In the genomic region with DNA sequence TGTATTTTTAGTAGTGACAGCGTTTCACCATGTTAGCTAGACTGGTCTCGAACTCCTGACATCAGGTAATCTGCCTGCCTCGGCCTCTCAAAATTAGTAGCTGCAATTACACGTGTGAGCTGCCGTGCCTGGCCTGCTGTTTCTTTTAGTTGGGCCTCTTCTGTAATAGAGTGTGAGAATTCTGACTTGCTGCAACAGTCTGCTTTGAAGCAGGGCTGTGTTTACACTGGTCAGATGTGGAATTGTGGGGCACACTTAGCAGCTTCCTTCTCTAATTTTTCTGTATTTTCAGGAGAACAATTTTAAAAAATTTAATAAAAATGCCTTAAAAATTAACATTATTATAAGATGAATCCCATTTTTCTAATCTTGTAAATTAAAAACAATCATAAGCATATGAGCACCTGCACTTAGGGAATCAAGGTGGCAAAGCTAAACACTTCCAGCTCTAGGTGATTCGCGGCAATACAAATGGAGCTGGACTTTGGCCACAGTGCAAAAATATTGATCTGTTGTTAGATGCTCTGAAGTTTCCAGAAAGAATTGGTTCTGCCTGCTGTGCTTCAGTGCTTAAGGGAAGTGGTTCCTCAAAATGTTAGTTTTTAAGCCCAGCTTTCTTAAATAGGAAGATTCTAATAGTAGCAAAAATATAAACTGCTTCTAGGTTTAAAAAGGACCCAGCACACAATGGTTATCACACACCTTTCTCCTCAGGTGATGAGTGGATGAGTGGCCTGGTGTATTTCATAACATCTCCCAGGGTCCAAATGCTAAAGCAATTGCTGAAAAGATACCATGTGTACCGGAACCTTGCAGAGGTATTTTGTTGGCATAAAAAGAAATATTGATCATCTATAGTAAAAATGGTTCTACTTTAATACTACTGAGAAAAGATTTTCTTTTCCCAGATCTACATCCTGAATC, we compare ENCODE assay signal across 1 cellular context.
TF ChIP-seq lines count a peak whose summit lies in the region.

No MANE protein-coding gene starts in this region.

TF ChIP-seq in HepG2, 621 proteins besides CTCF, POLR2A, EP300 and RAD21 (continued from another document and continues in another):
- TF ChIP-seq HNRNPUL1 (IDR thresholded peaks at IDR 0.05; ENCODE audit: low read depth, low read length): no peak
- TF ChIP-seq, protein P1, sequence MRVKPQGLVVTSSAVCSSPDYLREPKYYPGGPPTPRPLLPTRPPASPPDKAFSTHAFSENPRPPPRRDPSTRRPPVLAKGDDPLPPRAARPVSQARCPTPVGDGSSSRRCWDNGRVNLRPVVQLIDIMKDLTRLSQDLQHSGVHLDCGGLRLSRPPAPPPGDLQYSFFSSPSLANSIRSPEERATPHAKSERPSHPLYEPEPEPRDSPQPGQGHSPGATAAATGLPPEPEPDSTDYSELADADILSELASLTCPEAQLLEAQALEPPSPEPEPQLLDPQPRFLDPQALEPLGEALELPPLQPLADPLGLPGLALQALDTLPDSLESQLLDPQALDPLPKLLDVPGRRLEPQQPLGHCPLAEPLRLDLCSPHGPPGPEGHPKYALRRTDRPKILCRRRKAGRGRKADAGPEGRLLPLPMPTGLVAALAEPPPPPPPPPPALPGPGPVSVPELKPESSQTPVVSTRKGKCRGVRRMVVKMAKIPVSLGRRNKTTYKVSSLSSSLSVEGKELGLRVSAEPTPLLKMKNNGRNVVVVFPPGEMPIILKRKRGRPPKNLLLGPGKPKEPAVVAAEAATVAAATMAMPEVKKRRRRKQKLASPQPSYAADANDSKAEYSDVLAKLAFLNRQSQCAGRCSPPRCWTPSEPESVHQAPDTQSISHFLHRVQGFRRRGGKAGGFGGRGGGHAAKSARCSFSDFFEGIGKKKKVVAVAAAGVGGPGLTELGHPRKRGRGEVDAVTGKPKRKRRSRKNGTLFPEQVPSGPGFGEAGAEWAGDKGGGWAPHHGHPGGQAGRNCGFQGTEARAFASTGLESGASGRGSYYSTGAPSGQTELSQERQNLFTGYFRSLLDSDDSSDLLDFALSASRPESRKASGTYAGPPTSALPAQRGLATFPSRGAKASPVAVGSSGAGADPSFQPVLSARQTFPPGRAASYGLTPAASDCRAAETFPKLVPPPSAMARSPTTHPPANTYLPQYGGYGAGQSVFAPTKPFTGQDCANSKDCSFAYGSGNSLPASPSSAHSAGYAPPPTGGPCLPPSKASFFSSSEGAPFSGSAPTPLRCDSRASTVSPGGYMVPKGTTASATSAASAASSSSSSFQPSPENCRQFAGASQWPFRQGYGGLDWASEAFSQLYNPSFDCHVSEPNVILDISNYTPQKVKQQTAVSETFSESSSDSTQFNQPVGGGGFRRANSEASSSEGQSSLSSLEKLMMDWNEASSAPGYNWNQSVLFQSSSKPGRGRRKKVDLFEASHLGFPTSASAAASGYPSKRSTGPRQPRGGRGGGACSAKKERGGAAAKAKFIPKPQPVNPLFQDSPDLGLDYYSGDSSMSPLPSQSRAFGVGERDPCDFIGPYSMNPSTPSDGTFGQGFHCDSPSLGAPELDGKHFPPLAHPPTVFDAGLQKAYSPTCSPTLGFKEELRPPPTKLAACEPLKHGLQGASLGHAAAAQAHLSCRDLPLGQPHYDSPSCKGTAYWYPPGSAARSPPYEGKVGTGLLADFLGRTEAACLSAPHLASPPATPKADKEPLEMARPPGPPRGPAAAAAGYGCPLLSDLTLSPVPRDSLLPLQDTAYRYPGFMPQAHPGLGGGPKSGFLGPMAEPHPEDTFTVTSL (CRISPR knock-in tag; IDR thresholded peaks at IDR 0.05; ENCODE audit: borderline replicate concordance): peak; percentile 34; the same call in 1 of the 2 replicates
- TF ChIP-seq HMGA1 (CRISPR knock-in tag; conservative IDR thresholded peaks at IDR 0.05): no peak
- no peak for TF ChIP-seq ZFP37 (CRISPR knock-in tag; IDR thresholded peaks at IDR 0.05; ENCODE audit: borderline replicate concordance)
- no peak for TF ChIP-seq ZEB1 (IDR thresholded peaks at IDR 0.05; ENCODE audit: insufficient replicate concordance, low read depth)
- no peak for TF ChIP-seq POLR2G (IDR thresholded peaks at IDR 0.05; ENCODE audit: low read depth, low read length)
- no peak for TF ChIP-seq ZNF674 (CRISPR knock-in tag; IDR thresholded peaks at IDR 0.05; ENCODE audit: low read depth)
- TF ChIP-seq ZNF331 (CRISPR knock-in tag; IDR thresholded peaks at IDR 0.05): no peak
- no peak for TF ChIP-seq ZNF749 (CRISPR knock-in tag; IDR thresholded peaks at IDR 0.05; ENCODE audit: borderline replicate concordance)
- no peak for TF ChIP-seq FLYWCH1 (CRISPR knock-in tag; IDR thresholded peaks at IDR 0.05)
- no peak for TF ChIP-seq NFATC3 (CRISPR knock-in tag; IDR thresholded peaks at IDR 0.05)
- no peak for TF ChIP-seq HNRNPK (IDR thresholded peaks at IDR 0.05; ENCODE audit: low read depth, low read length, poor library complexity, severe bottlenecking)
- no peak for TF ChIP-seq ZNF33A (CRISPR knock-in tag; IDR thresholded peaks at IDR 0.05; ENCODE audit: borderline replicate concordance)
- TF ChIP-seq ZMYM2 (CRISPR knock-in tag; IDR thresholded peaks at IDR 0.05): 0 out of 2 replicates have a peak, but pooled peaks have one; percentile 43
- TF ChIP-seq ZNF547 (CRISPR knock-in tag; IDR thresholded peaks at IDR 0.05): no peak
- peak; percentile 78 for TF ChIP-seq HNF4A (CRISPR knock-in tag; IDR thresholded peaks at IDR 0.05)
- TF ChIP-seq, protein P2, sequence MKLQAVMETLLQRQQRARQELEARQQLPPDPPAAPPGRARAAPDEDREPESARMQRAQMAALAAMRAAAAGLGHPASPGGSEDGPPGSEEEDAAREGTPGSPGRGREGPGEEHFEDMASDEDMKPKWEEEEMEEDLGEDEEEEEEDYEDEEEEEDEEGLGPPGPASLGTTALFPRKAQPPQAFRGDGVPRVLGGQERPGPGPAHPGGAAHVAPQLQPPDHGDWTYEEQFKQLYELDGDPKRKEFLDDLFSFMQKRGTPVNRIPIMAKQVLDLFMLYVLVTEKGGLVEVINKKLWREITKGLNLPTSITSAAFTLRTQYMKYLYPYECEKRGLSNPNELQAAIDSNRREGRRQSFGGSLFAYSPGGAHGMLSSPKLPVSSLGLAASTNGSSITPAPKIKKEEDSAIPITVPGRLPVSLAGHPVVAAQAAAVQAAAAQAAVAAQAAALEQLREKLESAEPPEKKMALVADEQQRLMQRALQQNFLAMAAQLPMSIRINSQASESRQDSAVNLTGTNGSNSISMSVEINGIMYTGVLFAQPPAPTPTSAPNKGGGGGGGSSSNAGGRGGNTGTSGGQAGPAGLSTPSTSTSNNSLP (IDR thresholded peaks at IDR 0.05; ENCODE audit: low read depth, low read length): no peak
- TF ChIP-seq, protein P3, sequence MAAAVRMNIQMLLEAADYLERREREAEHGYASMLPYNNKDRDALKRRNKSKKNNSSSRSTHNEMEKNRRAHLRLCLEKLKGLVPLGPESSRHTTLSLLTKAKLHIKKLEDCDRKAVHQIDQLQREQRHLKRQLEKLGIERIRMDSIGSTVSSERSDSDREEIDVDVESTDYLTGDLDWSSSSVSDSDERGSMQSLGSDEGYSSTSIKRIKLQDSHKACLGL (CRISPR knock-in tag; IDR thresholded peaks at IDR 0.05): no peak
- no peak for TF ChIP-seq ISX (CRISPR knock-in tag; conservative IDR thresholded peaks at IDR 0.05)
- TF ChIP-seq ZSCAN21 (CRISPR knock-in tag; IDR thresholded peaks at IDR 0.05; ENCODE audit: borderline replicate concordance): no peak
- TF ChIP-seq, protein P4, sequence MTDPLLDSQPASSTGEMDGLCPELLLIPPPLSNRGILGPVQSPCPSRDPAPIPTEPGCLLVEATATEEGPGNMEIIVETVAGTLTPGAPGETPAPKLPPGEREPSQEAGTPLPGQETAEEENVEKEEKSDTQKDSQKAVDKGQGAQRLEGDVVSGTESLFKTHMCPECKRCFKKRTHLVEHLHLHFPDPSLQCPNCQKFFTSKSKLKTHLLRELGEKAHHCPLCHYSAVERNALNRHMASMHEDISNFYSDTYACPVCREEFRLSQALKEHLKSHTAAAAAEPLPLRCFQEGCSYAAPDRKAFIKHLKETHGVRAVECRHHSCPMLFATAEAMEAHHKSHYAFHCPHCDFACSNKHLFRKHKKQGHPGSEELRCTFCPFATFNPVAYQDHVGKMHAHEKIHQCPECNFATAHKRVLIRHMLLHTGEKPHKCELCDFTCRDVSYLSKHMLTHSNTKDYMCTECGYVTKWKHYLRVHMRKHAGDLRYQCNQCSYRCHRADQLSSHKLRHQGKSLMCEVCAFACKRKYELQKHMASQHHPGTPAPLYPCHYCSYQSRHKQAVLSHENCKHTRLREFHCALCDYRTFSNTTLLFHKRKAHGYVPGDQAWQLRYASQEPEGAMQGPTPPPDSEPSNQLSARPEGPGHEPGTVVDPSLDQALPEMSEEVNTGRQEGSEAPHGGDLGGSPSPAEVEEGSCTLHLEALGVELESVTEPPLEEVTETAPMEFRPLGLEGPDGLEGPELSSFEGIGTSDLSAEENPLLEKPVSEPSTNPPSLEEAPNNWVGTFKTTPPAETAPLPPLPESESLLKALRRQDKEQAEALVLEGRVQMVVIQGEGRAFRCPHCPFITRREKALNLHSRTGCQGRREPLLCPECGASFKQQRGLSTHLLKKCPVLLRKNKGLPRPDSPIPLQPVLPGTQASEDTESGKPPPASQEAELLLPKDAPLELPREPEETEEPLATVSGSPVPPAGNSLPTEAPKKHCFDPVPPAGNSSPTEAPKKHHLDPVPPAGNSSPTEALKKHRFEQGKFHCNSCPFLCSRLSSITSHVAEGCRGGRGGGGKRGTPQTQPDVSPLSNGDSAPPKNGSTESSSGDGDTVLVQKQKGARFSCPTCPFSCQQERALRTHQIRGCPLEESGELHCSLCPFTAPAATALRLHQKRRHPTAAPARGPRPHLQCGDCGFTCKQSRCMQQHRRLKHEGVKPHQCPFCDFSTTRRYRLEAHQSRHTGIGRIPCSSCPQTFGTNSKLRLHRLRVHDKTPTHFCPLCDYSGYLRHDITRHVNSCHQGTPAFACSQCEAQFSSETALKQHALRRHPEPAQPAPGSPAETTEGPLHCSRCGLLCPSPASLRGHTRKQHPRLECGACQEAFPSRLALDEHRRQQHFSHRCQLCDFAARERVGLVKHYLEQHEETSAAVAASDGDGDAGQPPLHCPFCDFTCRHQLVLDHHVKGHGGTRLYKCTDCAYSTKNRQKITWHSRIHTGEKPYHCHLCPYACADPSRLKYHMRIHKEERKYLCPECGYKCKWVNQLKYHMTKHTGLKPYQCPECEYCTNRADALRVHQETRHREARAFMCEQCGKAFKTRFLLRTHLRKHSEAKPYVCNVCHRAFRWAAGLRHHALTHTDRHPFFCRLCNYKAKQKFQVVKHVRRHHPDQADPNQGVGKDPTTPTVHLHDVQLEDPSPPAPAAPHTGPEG (CRISPR knock-in tag; IDR thresholded peaks at IDR 0.05): no peak
- TF ChIP-seq ZNF605 (CRISPR knock-in tag; IDR thresholded peaks at IDR 0.05): 0 out of 2 replicates have a peak, but pooled peaks have one; percentile 39
- peak; percentile 24; the same call in 1 of the 2 replicates for TF ChIP-seq BHLHE40 (IDR thresholded peaks at IDR 0.05; ENCODE audit: low read length)
- peak; percentile 77; the same call in 1 of the 2 replicates for TF ChIP-seq ONECUT2 (CRISPR knock-in tag; IDR thresholded peaks at IDR 0.05)
- TF ChIP-seq NFIC (IDR thresholded peaks at IDR 0.05; ENCODE audit: low read length): peak; percentile 34; the same call in 1 of the 2 replicates
- no peak for TF ChIP-seq ZSCAN29 (CRISPR knock-in tag; conservative IDR thresholded peaks at IDR 0.05)
- TF ChIP-seq HES4 (CRISPR knock-in tag; IDR thresholded peaks at IDR 0.05; ENCODE audit: borderline replicate concordance): no peak
- TF ChIP-seq, protein P5, sequence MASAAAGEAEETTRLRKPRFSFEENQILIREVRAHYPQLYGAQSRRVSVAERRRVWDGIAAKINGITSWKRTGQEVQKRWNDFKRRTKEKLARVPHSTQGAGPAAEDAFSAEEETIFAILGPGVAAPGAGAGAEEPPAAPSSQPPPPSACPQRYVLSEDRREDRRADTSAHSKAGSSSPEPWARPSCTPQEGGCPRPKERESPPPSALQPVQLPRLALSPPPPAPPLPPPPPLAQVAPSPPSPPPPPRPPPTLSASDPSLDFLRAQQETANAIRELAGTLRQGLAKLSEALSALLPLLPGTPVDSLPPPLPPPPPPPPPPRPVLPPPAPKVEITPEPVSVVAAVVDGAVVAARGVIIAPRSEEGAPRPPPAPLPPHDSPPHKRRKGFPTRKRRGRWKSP (CRISPR knock-in tag; IDR thresholded peaks at IDR 0.05): peak; percentile 53; the same call in 1 of the 2 replicates
- no peak for TF ChIP-seq GPN1 (CRISPR knock-in tag; IDR thresholded peaks at IDR 0.05; ENCODE audit: borderline replicate concordance)
- TF ChIP-seq ZNF350 (CRISPR knock-in tag; IDR thresholded peaks at IDR 0.05; ENCODE audit: borderline replicate concordance, low read depth): no peak
- TF ChIP-seq, protein P6, sequence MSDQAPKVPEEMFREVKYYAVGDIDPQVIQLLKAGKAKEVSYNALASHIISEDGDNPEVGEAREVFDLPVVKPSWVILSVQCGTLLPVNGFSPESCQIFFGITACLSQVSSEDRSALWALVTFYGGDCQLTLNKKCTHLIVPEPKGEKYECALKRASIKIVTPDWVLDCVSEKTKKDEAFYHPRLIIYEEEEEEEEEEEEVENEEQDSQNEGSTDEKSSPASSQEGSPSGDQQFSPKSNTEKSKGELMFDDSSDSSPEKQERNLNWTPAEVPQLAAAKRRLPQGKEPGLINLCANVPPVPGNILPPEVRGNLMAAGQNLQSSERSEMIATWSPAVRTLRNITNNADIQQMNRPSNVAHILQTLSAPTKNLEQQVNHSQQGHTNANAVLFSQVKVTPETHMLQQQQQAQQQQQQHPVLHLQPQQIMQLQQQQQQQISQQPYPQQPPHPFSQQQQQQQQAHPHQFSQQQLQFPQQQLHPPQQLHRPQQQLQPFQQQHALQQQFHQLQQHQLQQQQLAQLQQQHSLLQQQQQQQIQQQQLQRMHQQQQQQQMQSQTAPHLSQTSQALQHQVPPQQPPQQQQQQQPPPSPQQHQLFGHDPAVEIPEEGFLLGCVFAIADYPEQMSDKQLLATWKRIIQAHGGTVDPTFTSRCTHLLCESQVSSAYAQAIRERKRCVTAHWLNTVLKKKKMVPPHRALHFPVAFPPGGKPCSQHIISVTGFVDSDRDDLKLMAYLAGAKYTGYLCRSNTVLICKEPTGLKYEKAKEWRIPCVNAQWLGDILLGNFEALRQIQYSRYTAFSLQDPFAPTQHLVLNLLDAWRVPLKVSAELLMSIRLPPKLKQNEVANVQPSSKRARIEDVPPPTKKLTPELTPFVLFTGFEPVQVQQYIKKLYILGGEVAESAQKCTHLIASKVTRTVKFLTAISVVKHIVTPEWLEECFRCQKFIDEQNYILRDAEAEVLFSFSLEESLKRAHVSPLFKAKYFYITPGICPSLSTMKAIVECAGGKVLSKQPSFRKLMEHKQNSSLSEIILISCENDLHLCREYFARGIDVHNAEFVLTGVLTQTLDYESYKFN (CRISPR knock-in tag; conservative IDR thresholded peaks at IDR 0.05): peak; percentile 85
- no peak for TF ChIP-seq RBM39 (IDR thresholded peaks at IDR 0.05; ENCODE audit: low read depth, low read length, poor library complexity, severe bottlenecking)
- no peak for TF ChIP-seq ZNF30 (CRISPR knock-in tag; IDR thresholded peaks at IDR 0.05)
- no peak for TF ChIP-seq ZBTB38 (CRISPR knock-in tag; IDR thresholded peaks at IDR 0.05)
